In genomic region chr6:132491881-132492280, GRCh38 we compare ENCODE assay signal across 25 cellular contexts. TPM values are rescaled to one million over a fixed set of nuclear protein-coding genes. Genes with fewer than 3 reads are reported as not detected.
"Had no signal": no experiment of that assay in that cellular context is flagged by ENCODE, and none has a peak within 500 bp of the region (broad histone marks: within the 10 kb centered on the region; RNA-seq: fewer than 3 reads in every experiment).

No MANE protein-coding gene starts in this region.

- H3K27me3 ChIP-seq: brain microvascular endothelial cell, hepatocyte, pancreas, tibial nerve, uterus had no signal

- H3K36me3 ChIP-seq: pancreas, uterus had no signal

- H3K4me2 ChIP-seq: hepatocyte, smooth muscle cell had no signal

- H2AFZ ChIP-seq: hepatocyte had no signal

- H3K27ac ChIP-seq: brain microvascular endothelial cell, hepatocyte, pancreas, psoas muscle, uterus had no signal

- ATAC-seq: left lobe of liver; stimulated activated naive CD8-positive, alpha-beta T cell treated with anti-CD3 and anti-CD28 coated beads, Interleukin-15, Interleukin-2, amounts not matched to agents 100 U/mL and 50 U/mL, for 24 hours had no signal

- H3K9me3 ChIP-seq: pancreas, psoas muscle, tibial nerve, uterus had no signal

- H3K4me3 ChIP-seq: hepatocyte, pancreas, psoas muscle, smooth muscle cell, tibial nerve, uterus had no signal

- DNase-seq: activated CD4-positive, alpha-beta memory T cell treated with anti-CD3 and anti-CD28 coated beads, Interleukin-2, amount 10 ng/mL, durations not matched to agents 7 days and 5 days; activated CD4-positive, alpha-beta T cell treated with anti-CD3 and anti-CD28 coated beads, Interleukin-2, amount 10 ng/mL, durations not matched to agents 24 days and 14 days; activated effector memory CD4-positive, alpha-beta T cell treated with anti-CD3 and anti-CD28 coated beads, Interleukin-2, amount 50 U/mL, for 16 hours; activated naive CD4-positive, alpha-beta T cell treated with anti-CD3 and anti-CD28 coated beads, Interleukin-2, amount 10 ng/mL, durations not matched to agents 7 days and 5 days; effector memory CD4-positive, alpha-beta T cell; glutamatergic neuron; immature natural killer cell; stimulated activated naive CD8-positive, alpha-beta T cell treated with anti-CD3 and anti-CD28 coated beads, Interleukin-15, Interleukin-2, amounts not matched to agents 100 U/mL and 50 U/mL, for 24 hours had no signal

RNA-seq across cellular contexts. Expression of gene TAAR9, which starts 46.2 kb away (rescaled TPM):
- total RNA-seq: activated CD4-positive, alpha-beta memory T cell treated with anti-CD3 and anti-CD28 coated beads, Interleukin-2, amount 10 ng/mL, durations not matched to agents 7 days and 5 days; activated CD4-positive, alpha-beta T cell treated with anti-CD3 and anti-CD28 coated beads, Interleukin-2, amount 10 ng/mL, durations not matched to agents 24 days and 14 days; activated T-cell treated with anti-CD3 and anti-CD28 coated beads, Interleukin-2, amount 50 U/mL, for 72 hours; aorta; dermis blood vessel endothelial cell; hepatocyte; kidney epithelial cell; left lobe of liver; lung microvascular endothelial cell; natural killer cell treated with Interleukin-12 subunit alpha and Interleukin-12 subunit beta and Interleukin-15 and Interleukin-18, amount 100 ng/mL, for 72 hours; pancreas; psoas muscle; right cardiac atrium; smooth muscle cell; subcutaneous adipose tissue; T-helper 2 cell treated with Interferon-gamma antibody and Interleukin-4, amounts not matched to agents 100 ng/mL and 5 ng/mL, for 36 hours; tibial nerve; uterus had no signal
